In genomic region chr19:21383980-21384582, GRCh38 we compare ENCODE assay signal across 18 cellular contexts. TPM values are rescaled to one million over a fixed set of nuclear protein-coding genes. Genes with fewer than 3 reads are reported as not detected.
A peak's percentile ranks its signal among the peaks of the same experiment; 100 is the strongest.
DNase-seq lines count a peak whose midpoint lies in the region; ATAC-seq, FAIRE-seq and TF ChIP-seq lines count a peak whose summit lies in the region.
"Had no signal": no experiment of that assay in that cellular context is flagged by ENCODE, and none has a peak within 500 bp of the region (broad histone marks: within the 10 kb centered on the region; RNA-seq: fewer than 3 reads in every experiment).

No MANE protein-coding gene starts in this region.

- no peaks in the 10 kb centered on the region for H3K4me1 Mint-ChIP-seq in progenitor cell of endocrine pancreas (ENCODE audit: low read depth)
- H3K4me1 Mint-ChIP-seq in stimulated activated naive B cell treated with anti-CD40 and anti-IgM and Interleukin-4, amounts not matched to agents 10 μg/mL and 1 μg/mL and 100 μg/mL, for 72 hours, result no peaks in the 10 kb centered on the region
- H3K4me1 Mint-ChIP-seq: CD4-positive, CD25-positive, alpha-beta regulatory T cell; CD8-positive, alpha-beta memory T cell; GM23338; H9 had no signal

- H3K27me3 Mint-ChIP-seq in progenitor cell of endocrine pancreas, result no peaks in the 10 kb centered on the region
- H3K27me3 Mint-ChIP-seq in stimulated activated naive B cell treated with anti-CD40 and anti-IgM and Interleukin-4, amounts not matched to agents 10 μg/mL and 1 μg/mL and 100 μg/mL, for 72 hours, result no peaks in the 10 kb centered on the region
- H3K27me3 Mint-ChIP-seq: CD4-positive, CD25-positive, alpha-beta regulatory T cell; CD8-positive, alpha-beta memory T cell had no signal

- no peak overlapping the region for H3K9ac ChIP-seq in BLaER1
- no peak overlapping the region for H3K9ac ChIP-seq in HCT116 (ENCODE audit: low read length)
- no peak overlapping the region for H3K9ac ChIP-seq in K562 (ENCODE audit: insufficient read depth in 1 of 2, low read depth in 2 of 2, low read length in 2 of 2)

- BruUV-seq in HCT116 (replicated peaks; lab: Mats Ljungman, UMichigan) (no TSS peak), K562 (replicated peaks; lab: Mats Ljungman, UMichigan) (no TSS peak)

- FAIRE-seq in K562 (lab: Jason Lieb, UNC), result no peak
- FAIRE-seq: G401.6, GM12892 had no signal

- H3K9me2 ChIP-seq in HCT116 (ENCODE audit: insufficient read depth), result no peaks in the 10 kb centered on the region

- RAD21 ChIA-PET in HCT116 (lab: Charles Lee; ENCODE audit: low non-redundant PET in 1 of 2, low total read pairs in 2 of 2, uncharacterized antibody in 2 of 2, unreplicated experiment in 2 of 2), result no interaction called here

- intact Hi-C loops in HCT116 (cut with micrococcal nuclease) (no loop called here), K562 (cut with micrococcal nuclease) (no loop called here)

- TF ChIP-seq POLR2A in HCT116 (IDR thresholded peaks at IDR 0.05; ENCODE audit: borderline replicate concordance, extremely low read depth, insufficient read depth, insufficient read length), result no peak
- no peak for TF ChIP-seq POLR2A in K562 (conservative IDR thresholded peaks at IDR 0.05)

- no peaks in the 10 kb centered on the region for H3K4me1 ChIP-seq in BLaER1
- no peaks in the 10 kb centered on the region for H3K4me1 ChIP-seq in HCT116 (ENCODE audit: control insufficient read depth in 1 of 2, insufficient read depth in 2 of 2, low read length in 2 of 2)
- H3K4me1 ChIP-seq in K562 (replicated peaks in 1 of 2; ENCODE audit: control insufficient read depth in 2 of 2, insufficient read depth in 2 of 2, low read length in 2 of 2), result no peaks in the 10 kb centered on the region

- TF ChIP-seq CTCF in HCT116 (IDR thresholded peaks at IDR 0.05 in 2 of 3, conservative IDR thresholded peaks at IDR 0.05 in 1 of 3; ENCODE audit: borderline replicate concordance in 1 of 3, insufficient read depth in 1 of 3, low read depth in 2 of 3, low read length in 2 of 3) (no peak), K562 (IDR thresholded peaks at IDR 0.05 in 2 of 3, conservative IDR thresholded peaks at IDR 0.05 in 1 of 3; ENCODE audit: insufficient read depth in 2 of 3, low read depth in 1 of 3, low read length in 3 of 3) (no peak), progenitor cell of endocrine pancreas (IDR thresholded peaks at IDR 0.05; ENCODE audit: unreplicated experiment) (no peak)

- H3K27ac Mint-ChIP-seq in progenitor cell of endocrine pancreas, result peak overlapping the region; percentile 76
- no peak overlapping the region for H3K27ac Mint-ChIP-seq in stimulated activated naive B cell treated with anti-CD40 and anti-IgM and Interleukin-4, amounts not matched to agents 10 μg/mL and 1 μg/mL and 100 μg/mL, for 72 hours
- H3K27ac Mint-ChIP-seq: CD4-positive, CD25-positive, alpha-beta regulatory T cell; GM23338; H9 had no signal

- no peak for TF ChIP-seq EP300 in K562 (IDR thresholded peaks at IDR 0.05; ENCODE audit: low read length)

- TF ChIP-seq RAD21 in HCT116 (IDR thresholded peaks at IDR 0.05; ENCODE audit: low read depth) (no peak), K562 (CRISPR knock-in tag; conservative IDR thresholded peaks at IDR 0.05 in 1 of 2, IDR thresholded peaks at IDR 0.05 in 1 of 2) (no peak)

- CTCF ChIA-PET in HCT116 (lab: Charles Lee) (no interaction called here), K562 (lab: Yijun Ruan, JAX; ENCODE audit: low intra/inter-chr PET ratio) (no interaction called here)

- H3K4me3 ChIP-seq in BLaER1 (0 out of 2 replicates have a peak overlapping the region, but pooled peaks have one; percentile 38), HCT116 (replicated peaks in 1 of 2; ENCODE audit: low read depth in 1 of 2, low read length in 2 of 2) (no peak overlapping the region), K562 (no peak overlapping the region)

- H3K9me1 ChIP-seq in K562 (ENCODE audit: control insufficient read depth, insufficient read depth, low read length), result no peaks in the 10 kb centered on the region

- H3K27ac ChIP-seq in BLaER1 (no peak overlapping the region), HCT116 (ENCODE audit: low read depth, low read length) (no peak overlapping the region), K562 (ENCODE audit: extremely low read depth, low read depth, low read length) (no peak overlapping the region)

- H3K79me2 ChIP-seq in HCT116 (ENCODE audit: insufficient read depth, low read length) (no peaks in the 10 kb centered on the region), K562 (ENCODE audit: control insufficient read depth, insufficient read depth, low read length) (no peaks in the 10 kb centered on the region)

- POLR2A ChIA-PET in HCT116 (lab: Charles Lee), result no interaction called here
- POLR2A ChIA-PET in K562 (lab: Yijun Ruan, JAX), result no interaction called here

- 2% methylated on average over 4 of the region's 4 CpGs for WGBS in K562 (ENCODE audit: insufficient coverage, low coverage, missing lambda C conversion rate)

- peaks cover 95% of the 10 kb centered on the region for H3K9me3 ChIP-seq in BLaER1
- peaks cover 19 to 48% of the 10 kb centered on the region in 2 experiments for H3K9me3 ChIP-seq in HCT116 (ENCODE audit: control insufficient read depth in 1 of 2, insufficient read depth in 1 of 2, low read depth in 1 of 2, low read length in 2 of 2)
- no peaks in the 10 kb centered on the region; the same call in 1 of the 2 replicates for H3K9me3 ChIP-seq in K562 (replicated peaks; ENCODE audit: control insufficient read depth, insufficient read depth, low read depth, low read length)

- peaks cover 67% of the 10 kb centered on the region for H3K36me3 Mint-ChIP-seq in progenitor cell of endocrine pancreas (ENCODE audit: insufficient read depth)
- peaks cover 50 to 67% of the 10 kb centered on the region in 2 donors for H3K36me3 Mint-ChIP-seq in stimulated activated naive B cell treated with anti-CD40 and anti-IgM and Interleukin-4, amounts not matched to agents 10 μg/mL and 1 μg/mL and 100 μg/mL, for 72 hours

- no peaks in the 10 kb centered on the region for H3K27me3 ChIP-seq in BLaER1
- no peaks in the 10 kb centered on the region for H3K27me3 ChIP-seq in HCT116 (ENCODE audit: insufficient read depth, low read length)
- no peaks in the 10 kb centered on the region for H3K27me3 ChIP-seq in K562 (ENCODE audit: control insufficient read depth in 2 of 2, insufficient read depth in 2 of 2, low read length in 2 of 2)

- in situ Hi-C loops in K562 (cut with MboI), result no loop called here

- ATAC-seq in HCT116 (no peak), K562 (no peak)
- no peak for ATAC-seq in stimulated activated naive B cell treated with anti-CD40 and anti-IgM and Interleukin-4, amounts not matched to agents 10 μg/mL and 1 μg/mL and 100 μg/mL, for 72 hours (replicated peaks)
- ATAC-seq: GM23338 had no signal

- H3K4me2 ChIP-seq in BLaER1, result no peak overlapping the region
- H3K4me2 ChIP-seq in HCT116 (ENCODE audit: low read length), result no peak overlapping the region
- no peak overlapping the region for H3K4me2 ChIP-seq in K562 (ENCODE audit: insufficient read depth, low read length)
- H3K4me2 ChIP-seq: GM23338 had no signal

- H4K20me1 ChIP-seq in BLaER1 (no peaks in the 10 kb centered on the region), HCT116 (ENCODE audit: insufficient read depth) (no peaks in the 10 kb centered on the region), K562 (replicated peaks; ENCODE audit: control insufficient read depth, insufficient read depth, low read length) (no peaks in the 10 kb centered on the region)

- H3K36me3 ChIP-seq in BLaER1, result peaks cover 79% of the 10 kb centered on the region
- peaks cover 5 to 6% of the 10 kb centered on the region in 2 experiments; a peak in 2 of 4 replicates for H3K36me3 ChIP-seq in HCT116 (ENCODE audit: control insufficient read depth in 1 of 2, insufficient read depth in 2 of 2, low read length in 2 of 2)
- H3K36me3 ChIP-seq in K562 (ENCODE audit: control insufficient read depth, insufficient read depth, low read length), result no peaks in the 10 kb centered on the region

- no peak for DNase-seq in HCT116 (ENCODE audit: low read depth, low spot score)
- no peak for DNase-seq in K562 (ENCODE audit: extremely low read depth in 1 of 4, low spot score in 3 of 4)
- no peak for DNase-seq in progenitor cell of endocrine pancreas (ENCODE audit: low spot score, unreplicated experiment)
- DNase-seq in NCI-H1694 (lab: John Stamatoyannopoulos, UW), result no peak
- DNase-seq in activated gamma-delta T cell (lab: John Stamatoyannopoulos, UW), result no peak
- DNase-seq in stimulated activated naive B cell treated with anti-CD40 and anti-IgM and Interleukin-4, amounts not matched to agents 10 μg/mL and 1 μg/mL and 100 μg/mL, for 72 hours, result no peak
- DNase-seq: 8988T; C1 segment of cervical spinal cord; CD4-positive, CD25-positive, alpha-beta regulatory T cell; CD8-positive, alpha-beta memory T cell; COR-L47; DMS 273 treated with DMSO at 0.1 percent for 48 hours; DMS53; H9 had no signal

- H3K9me3 Mint-ChIP-seq in progenitor cell of endocrine pancreas (ENCODE audit: low read depth), result peaks cover 58% of the 10 kb centered on the region
- peaks cover 38 to 40% of the 10 kb centered on the region in 2 donors for H3K9me3 Mint-ChIP-seq in stimulated activated naive B cell treated with anti-CD40 and anti-IgM and Interleukin-4, amounts not matched to agents 10 μg/mL and 1 μg/mL and 100 μg/mL, for 72 hours

- no peak overlapping the region for H2AFZ ChIP-seq in HCT116 (ENCODE audit: low read depth, low read length, poor library complexity, severe bottlenecking)
- no peak overlapping the region for H2AFZ ChIP-seq in K562 (ENCODE audit: low read depth, low read length)
- H2AFZ ChIP-seq: GM23338 had no signal

- no peak overlapping the region for H3K4me3 Mint-ChIP-seq in progenitor cell of endocrine pancreas (ENCODE audit: low read depth)
- no peak overlapping the region for H3K4me3 Mint-ChIP-seq in stimulated activated naive B cell treated with anti-CD40 and anti-IgM and Interleukin-4, amounts not matched to agents 10 μg/mL and 1 μg/mL and 100 μg/mL, for 72 hours
- H3K4me3 Mint-ChIP-seq: CD4-positive, CD25-positive, alpha-beta regulatory T cell; CD8-positive, alpha-beta memory T cell; GM23338; H9 had no signal

RNA-seq across cellular contexts. Expression of gene ZNF493, which starts 12.9 kb away (rescaled TPM):
- total RNA-seq in HCT116 (2021; ENCODE audit: unreplicated experiment), result 2.2 TPM
- 0.46 and 0.52 TPM in 2 replicates for polyA plus RNA-seq in HCT116 (2012)
- total RNA-seq in K562 (2011; cell fraction: chromatin; rRNA removed; ENCODE audit: low replicate concordance), result 80.5 and 126 TPM in 2 replicates
- total RNA-seq in K562 (2011; cell fraction: nucleolus; rRNA removed), result 71.0 and 73.8 TPM in 2 replicates
- 120 and 171 TPM in 2 replicates for total RNA-seq in K562 (2011; cell fraction: nucleoplasm; rRNA removed)
- 12.6 and 13.1 TPM in 2 replicates for total RNA-seq in K562 (2014; rRNA removed)
- total RNA-seq in K562 (2014; rRNA removed; fragmentation: Illumina TruSeq; extraction: Trizol), result 18.6 and 19.6 TPM in 2 replicates
- 14.6 and 16.1 TPM in 2 replicates for total RNA-seq in K562 (2015; rRNA removed; fragmentation: Illumina TruSeq; extraction: Trizol)
- 11.7 and 12.2 TPM in 2 replicates for total RNA-seq in K562 (2021)
- polyA plus RNA-seq in K562 (2011; rRNA removed), result 15.3 and 18.2 TPM in 2 replicates
- polyA plus RNA-seq in K562 (2011; cell fraction: cytosol; rRNA removed), result 3.2 and 7.6 TPM in 2 replicates
- 31.7 and 41.1 TPM in 2 replicates for polyA plus RNA-seq in K562 (2011; cell fraction: nucleus; rRNA removed)
- polyA plus RNA-seq in K562 (2012), result 4.5 and 12.3 TPM in 2 replicates
- polyA plus RNA-seq in K562 (2014; fragmentation: Illumina TruSeq; extraction: Trizol), result 9.1 and 11.9 TPM in 2 replicates
- polyA plus RNA-seq in K562 (2014; fragmentation: Nextera tagmentation; extraction: Ambion mirVana), result 1 to 10 TPM; 5.0 to 5.7 TPM
- 9.9 and 10.9 TPM in 2 replicates for polyA plus RNA-seq in K562 (2014; rRNA removed)
- polyA minus RNA-seq in K562 (2011; rRNA and poly(A)+ RNA removed), result 38.8 and 61.1 TPM in 2 replicates
- 5.6 and 13.0 TPM in 2 replicates for polyA minus RNA-seq in K562 (2011; cell fraction: cytosol; rRNA and poly(A)+ RNA removed)
- polyA minus RNA-seq in K562 (2011; cell fraction: nucleus; rRNA and poly(A)+ RNA removed), result 60.0 and 109 TPM in 2 replicates
- 46.6 and 50.8 TPM in 2 replicates for total RNA-seq in progenitor cell of endocrine pancreas

RNA-seq across cellular contexts. Expression of gene ZNF738, which starts 25.3 kb away (rescaled TPM):
- 6.0 TPM for total RNA-seq in HCT116 (2021; ENCODE audit: unreplicated experiment)
- 2.1 and 3.5 TPM in 2 replicates for polyA plus RNA-seq in HCT116 (2012)
- total RNA-seq in K562 (2011; cell fraction: chromatin; rRNA removed; ENCODE audit: low replicate concordance), result 13.2 and 20.7 TPM in 2 replicates
- total RNA-seq in K562 (2011; cell fraction: nucleolus; rRNA removed), result 10.7 and 10.8 TPM in 2 replicates
- 19.9 and 32.7 TPM in 2 replicates for total RNA-seq in K562 (2011; cell fraction: nucleoplasm; rRNA removed)
- total RNA-seq in K562 (2014; rRNA removed), result 6.3 and 6.5 TPM in 2 replicates
- total RNA-seq in K562 (2014; rRNA removed; fragmentation: Illumina TruSeq; extraction: Trizol), result 8.7 and 9.0 TPM in 2 replicates
- total RNA-seq in K562 (2015; rRNA removed; fragmentation: Illumina TruSeq; extraction: Trizol), result 7.9 and 8.8 TPM in 2 replicates
- 5.6 and 6.3 TPM in 2 replicates for total RNA-seq in K562 (2021)
- 0.85 and 8.7 TPM in 2 replicates for polyA plus RNA-seq in K562 (2011; rRNA removed)
- polyA plus RNA-seq in K562 (2011; cell fraction: cytosol; rRNA removed), result 0.35 and 6.2 TPM in 2 replicates
- polyA plus RNA-seq in K562 (2011; cell fraction: nucleus; rRNA removed), result 0.79 and 9.8 TPM in 2 replicates
- polyA plus RNA-seq in K562 (2012), result 5.8 and 10.6 TPM in 2 replicates
- polyA plus RNA-seq in K562 (2014; fragmentation: Illumina TruSeq; extraction: Trizol), result 8.2 and 11.0 TPM in 2 replicates
- polyA plus RNA-seq in K562 (2014; fragmentation: Nextera tagmentation; extraction: Ambion mirVana), result 1 to 10 TPM; 7.6 to 8.6 TPM
- 15.0 and 19.7 TPM in 2 replicates for polyA plus RNA-seq in K562 (2014; rRNA removed)
- 0.24 and 2.0 TPM in 2 replicates for polyA minus RNA-seq in K562 (2011; rRNA and poly(A)+ RNA removed)
- polyA minus RNA-seq in K562 (2011; cell fraction: cytosol; rRNA and poly(A)+ RNA removed), result 2.2 TPM in 1 of 2 replicates, not detected in the other
- polyA minus RNA-seq in K562 (2011; cell fraction: nucleus; rRNA and poly(A)+ RNA removed), result 2.2 TPM in 1 of 2 replicates, not detected in the other
- total RNA-seq in progenitor cell of endocrine pancreas, result 71.7 and 71.8 TPM in 2 replicates

RNA-seq across cellular contexts. Expression of gene ZNF708, which starts 54.9 kb away (rescaled TPM):
- total RNA-seq in HCT116 (2021; ENCODE audit: unreplicated experiment) (5.3 TPM), K562 (2014; rRNA removed) (6.7 and 8.3 TPM in 2 replicates), K562 (2014; rRNA removed; fragmentation: Illumina TruSeq; extraction: Trizol) (11.8 and 16.0 TPM in 2 replicates), K562 (2015; rRNA removed; fragmentation: Illumina TruSeq; extraction: Trizol) (11.3 and 11.9 TPM in 2 replicates), K562 (2021) (8.2 and 8.6 TPM in 2 replicates), progenitor cell of endocrine pancreas (35.1 and 38.5 TPM in 2 replicates)
- 0.81 and 2.0 TPM in 2 replicates for polyA plus RNA-seq in HCT116 (2012)
- total RNA-seq in K562 (2011; cell fraction: chromatin; rRNA removed; ENCODE audit: low replicate concordance), result 5.6 and 15.1 TPM in 2 replicates
- 5.7 and 6.4 TPM in 2 replicates for total RNA-seq in K562 (2011; cell fraction: nucleolus; rRNA removed)
- total RNA-seq in K562 (2011; cell fraction: nucleoplasm; rRNA removed), result 6.5 and 7.0 TPM in 2 replicates
- polyA plus RNA-seq in K562 (2011; rRNA removed) (5.6 and 8.9 TPM in 2 replicates), K562 (2014; fragmentation: Illumina TruSeq; extraction: Trizol) (6.8 and 8.2 TPM in 2 replicates), K562 (2014; fragmentation: Nextera tagmentation; extraction: Ambion mirVana) (1 to 10 TPM; 2.9 to 4.1 TPM), K562 (2014; rRNA removed) (3.8 and 5.0 TPM in 2 replicates)
- polyA plus RNA-seq in K562 (2011; cell fraction: cytosol; rRNA removed), result 0.98 and 2.3 TPM in 2 replicates
- polyA plus RNA-seq in K562 (2011; cell fraction: nucleus; rRNA removed), result 6.1 and 6.7 TPM in 2 replicates
- polyA plus RNA-seq in K562 (2012), result 3.8 and 7.0 TPM in 2 replicates
- 12.6 and 21.7 TPM in 2 replicates for polyA minus RNA-seq in K562 (2011; rRNA and poly(A)+ RNA removed)
- polyA minus RNA-seq in K562 (2011; cell fraction: cytosol; rRNA and poly(A)+ RNA removed), result 3.6 and 10.1 TPM in 2 replicates
- 3.8 and 13.9 TPM in 2 replicates for polyA minus RNA-seq in K562 (2011; cell fraction: nucleus; rRNA and poly(A)+ RNA removed)
